Comparison of ENCODE assay signal across 22 cellular contexts in genomic region chr3:25894101-25894500, GRCh38.
"Had no signal": no experiment of that assay in that cellular context is flagged by ENCODE, and none has a peak within 500 bp of the region (broad histone marks: within the 10 kb centered on the region; RNA-seq: fewer than 3 reads in every experiment).

No MANE protein-coding gene starts in this region.

- H3K4me3 ChIP-seq: coronary artery, dorsolateral prefrontal cortex had no signal

- H3K27ac ChIP-seq: brain microvascular endothelial cell, coronary artery, dorsolateral prefrontal cortex, WERI-Rb-1 had no signal

- H3K27me3 ChIP-seq: brain microvascular endothelial cell, dorsolateral prefrontal cortex had no signal

- H3K36me3 ChIP-seq: brain microvascular endothelial cell, WERI-Rb-1 had no signal

- DNase-seq: activated B cell treated with CpG ODN at 0.5 μM for 24 hours; activated CD4-positive, alpha-beta T cell treated with anti-CD3 and anti-CD28 coated beads for 48 hours; activated CD4-positive, alpha-beta T cell treated with anti-CD3 and anti-CD28 coated beads, Interleukin-2, amount 50 U/mL, for 1 hour; activated CD4-positive, alpha-beta T cell treated with anti-CD3 and anti-CD28 coated beads, Interleukin-2, amount 50 U/mL, for 48 hours; activated CD8-positive, alpha-beta memory T cell treated with anti-CD3 and anti-CD28 coated beads for 24 hours; activated CD8-positive, alpha-beta T cell treated with anti-CD3 and anti-CD28 coated beads for 36 hours; activated effector memory CD4-positive, alpha-beta T cell treated with Interleukin-2 at 50 U/mL for 16 hours; activated gamma-delta T cell treated with Interleukin-2 at 50 U/mL for 16 hours; activated naive CD4-positive, alpha-beta T cell treated with anti-CD3 and anti-CD28 coated beads, Interleukin-2, amount 50 U/mL, for 16 hours; activated naive CD4-positive, alpha-beta T cell treated with Interleukin-2 at 50 U/mL for 16 hours; activated T-cell treated with anti-CD3 and anti-CD28 coated beads, Interleukin-2, amount 50 U/mL, for 4 hours; amniotic stem cell; anterior cingulate cortex; brain microvascular endothelial cell; dorsolateral prefrontal cortex; effector memory CD4-positive, alpha-beta T cell; endodermal cell; foreskin fibroblast; head of caudate nucleus; T1000; WERI-Rb-1 had no signal
